Comparison of ENCODE assay signal across 8 cellular contexts in the genomic region with DNA sequence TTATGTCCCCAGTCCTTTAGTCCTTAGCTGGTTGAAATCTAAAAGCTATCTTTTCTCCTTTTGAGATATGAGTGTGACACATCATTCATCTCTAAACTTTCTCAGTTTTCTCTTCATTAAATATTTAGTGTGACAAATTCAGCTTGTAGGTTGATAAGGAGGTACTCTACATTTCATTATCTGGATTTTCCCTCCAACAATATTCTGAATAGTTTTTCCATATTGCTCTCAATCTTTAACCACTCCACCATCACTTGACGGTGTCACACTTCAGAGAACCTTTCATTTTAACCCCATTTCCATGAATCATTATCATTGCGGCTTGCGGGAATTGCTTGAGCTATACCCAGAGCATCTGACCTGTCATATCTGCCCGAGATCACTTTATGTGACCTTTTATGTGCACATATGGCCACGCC. TPM values are rescaled to one million over a fixed set of nuclear protein-coding genes. Genes with fewer than 3 reads are reported as not detected.
DNase-seq lines count a peak whose midpoint lies in the region; ATAC-seq lines count a peak whose summit lies in the region.

No MANE protein-coding gene starts in this region.

- H3K9me3 ChIP-seq in mesodermal cell (ENCODE audit: control insufficient read depth, low read length): no peaks in the 10 kb centered on the region

- peak overlapping the region; percentile 86 for H3K27ac ChIP-seq in mesodermal cell (ENCODE audit: low read depth, low read length, severe bottlenecking)

- DNase-seq in RKO (ENCODE audit: low spot score): peak; percentile 37
- no peak for DNase-seq in NCI-H2227 (lab: John Stamatoyannopoulos, UW; ENCODE audit: unreplicated experiment)
- no peak for DNase-seq in NK-92 (lab: John Stamatoyannopoulos, UW; ENCODE audit: unreplicated experiment)
- no peak for DNase-seq in cerebellar cortex (ENCODE audit: low spot score)
- DNase-seq in RPMI8226: no peak

- H3K4me3 ChIP-seq in mesodermal cell (ENCODE audit: extremely low read depth, insufficient read depth, low read length, poor library complexity, severe bottlenecking): no peak overlapping the region

- WGBS in mesodermal cell (ENCODE audit: insufficient coverage in 2 of 2), 2 experiments: 71 to 80% methylated on average over 4 to 5 of the region's 5 CpGs

- H3K36me3 ChIP-seq in mesodermal cell (ENCODE audit: control insufficient read depth, insufficient read depth, low read length): no peaks in the 10 kb centered on the region

- ATAC-seq in GM18502 (IDR thresholded peaks at IDR 0.05; ENCODE audit: poor library complexity, unreplicated experiment): peak; percentile 66
- peak; percentile 69 for ATAC-seq in HG02623 (IDR thresholded peaks at IDR 0.05; ENCODE audit: unreplicated experiment)

- H3K4me1 ChIP-seq in mesodermal cell (ENCODE audit: control insufficient read depth, insufficient read depth, low read length, poor library complexity, severe bottlenecking): peaks cover 27% of the 10 kb centered on the region

RNA-seq across cellular contexts. Expression of gene ATP8B4, which starts 16.1 kb away (rescaled TPM):
- polyA plus RNA-seq in mesodermal cell (2013, experiment 1 of 2): 1.5 TPM
- 1.3 TPM for polyA plus RNA-seq in mesodermal cell (2013, experiment 2 of 2)

RNA-seq across cellular contexts. Expression of gene SLC27A2, which starts 46.9 kb away (rescaled TPM):
- polyA plus RNA-seq in mesodermal cell (2013, experiment 1 of 2): 0.41 TPM
- 0.96 TPM for polyA plus RNA-seq in mesodermal cell (2013, experiment 2 of 2)
